ENCODE assay signal across 1 cellular context in the genomic region with DNA sequence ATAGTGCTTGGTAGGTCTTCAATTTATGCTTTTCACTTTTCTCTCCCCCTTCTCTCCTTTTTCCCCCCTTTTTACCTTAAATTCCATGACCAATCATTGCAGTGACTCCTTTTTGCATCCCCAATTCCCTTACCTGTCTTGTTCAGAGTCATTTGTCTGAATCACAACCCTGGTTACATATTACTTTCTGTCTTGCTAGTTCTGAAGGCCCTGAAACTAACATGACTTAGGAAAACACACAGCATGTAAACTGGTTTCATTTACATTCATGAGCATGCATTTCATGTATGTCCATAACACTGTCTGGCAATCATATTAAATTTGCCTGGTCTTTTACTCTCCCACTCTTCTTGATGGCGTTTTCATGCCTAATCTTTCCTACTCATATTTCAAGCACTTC.
TF ChIP-seq lines count a peak whose summit lies in the region.

No MANE protein-coding gene starts in this region.

TF ChIP-seq in GM23338, 12 proteins besides CTCF, POLR2A, EP300 and RAD21 (continued from another document):
- TF ChIP-seq, protein P1, sequence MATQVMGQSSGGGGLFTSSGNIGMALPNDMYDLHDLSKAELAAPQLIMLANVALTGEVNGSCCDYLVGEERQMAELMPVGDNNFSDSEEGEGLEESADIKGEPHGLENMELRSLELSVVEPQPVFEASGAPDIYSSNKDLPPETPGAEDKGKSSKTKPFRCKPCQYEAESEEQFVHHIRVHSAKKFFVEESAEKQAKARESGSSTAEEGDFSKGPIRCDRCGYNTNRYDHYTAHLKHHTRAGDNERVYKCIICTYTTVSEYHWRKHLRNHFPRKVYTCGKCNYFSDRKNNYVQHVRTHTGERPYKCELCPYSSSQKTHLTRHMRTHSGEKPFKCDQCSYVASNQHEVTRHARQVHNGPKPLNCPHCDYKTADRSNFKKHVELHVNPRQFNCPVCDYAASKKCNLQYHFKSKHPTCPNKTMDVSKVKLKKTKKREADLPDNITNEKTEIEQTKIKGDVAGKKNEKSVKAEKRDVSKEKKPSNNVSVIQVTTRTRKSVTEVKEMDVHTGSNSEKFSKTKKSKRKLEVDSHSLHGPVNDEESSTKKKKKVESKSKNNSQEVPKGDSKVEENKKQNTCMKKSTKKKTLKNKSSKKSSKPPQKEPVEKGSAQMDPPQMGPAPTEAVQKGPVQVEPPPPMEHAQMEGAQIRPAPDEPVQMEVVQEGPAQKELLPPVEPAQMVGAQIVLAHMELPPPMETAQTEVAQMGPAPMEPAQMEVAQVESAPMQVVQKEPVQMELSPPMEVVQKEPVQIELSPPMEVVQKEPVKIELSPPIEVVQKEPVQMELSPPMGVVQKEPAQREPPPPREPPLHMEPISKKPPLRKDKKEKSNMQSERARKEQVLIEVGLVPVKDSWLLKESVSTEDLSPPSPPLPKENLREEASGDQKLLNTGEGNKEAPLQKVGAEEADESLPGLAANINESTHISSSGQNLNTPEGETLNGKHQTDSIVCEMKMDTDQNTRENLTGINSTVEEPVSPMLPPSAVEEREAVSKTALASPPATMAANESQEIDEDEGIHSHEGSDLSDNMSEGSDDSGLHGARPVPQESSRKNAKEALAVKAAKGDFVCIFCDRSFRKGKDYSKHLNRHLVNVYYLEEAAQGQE (IDR thresholded peaks at IDR 0.05; ENCODE audit: unreplicated experiment): no peak
- TF ChIP-seq STAT1 (IDR thresholded peaks at IDR 0.05; ENCODE audit: unreplicated experiment) (no peak), EZH2phosphoT487 (IDR thresholded peaks at IDR 0.05; ENCODE audit: unreplicated experiment) (no peak), JUNB (IDR thresholded peaks at IDR 0.05; ENCODE audit: unreplicated experiment) (no peak), POLR2AphosphoS5 (IDR thresholded peaks at IDR 0.05; ENCODE audit: low read depth) (no peak)
- TF ChIP-seq, protein P2, sequence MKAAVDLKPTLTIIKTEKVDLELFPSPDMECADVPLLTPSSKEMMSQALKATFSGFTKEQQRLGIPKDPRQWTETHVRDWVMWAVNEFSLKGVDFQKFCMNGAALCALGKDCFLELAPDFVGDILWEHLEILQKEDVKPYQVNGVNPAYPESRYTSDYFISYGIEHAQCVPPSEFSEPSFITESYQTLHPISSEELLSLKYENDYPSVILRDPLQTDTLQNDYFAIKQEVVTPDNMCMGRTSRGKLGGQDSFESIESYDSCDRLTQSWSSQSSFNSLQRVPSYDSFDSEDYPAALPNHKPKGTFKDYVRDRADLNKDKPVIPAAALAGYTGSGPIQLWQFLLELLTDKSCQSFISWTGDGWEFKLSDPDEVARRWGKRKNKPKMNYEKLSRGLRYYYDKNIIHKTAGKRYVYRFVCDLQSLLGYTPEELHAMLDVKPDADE (IDR thresholded peaks at IDR 0.05): no peak
